Comparison of ENCODE assay signal across 19 cellular contexts in the genomic region with DNA sequence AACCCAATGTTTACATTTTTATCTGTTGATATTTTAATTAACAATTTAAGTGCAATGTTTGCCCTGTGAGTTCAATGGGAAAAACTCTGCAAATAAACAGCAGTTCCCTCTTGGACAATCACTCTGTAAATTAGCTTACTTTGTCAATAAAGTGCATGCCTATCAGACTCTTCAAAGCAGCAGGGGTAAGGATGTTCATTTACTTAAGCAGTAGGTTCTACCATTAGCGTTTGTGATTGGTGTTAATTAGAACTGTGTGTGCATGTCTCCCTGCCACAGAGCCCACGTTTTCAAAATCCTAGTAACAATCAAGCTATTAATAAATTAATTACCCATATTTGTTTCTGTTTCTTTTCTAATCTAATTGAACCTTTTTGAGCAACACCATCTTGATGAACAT.
"Had no signal": no experiment of that assay in that cellular context is flagged by ENCODE, and none has a peak within 500 bp of the region (broad histone marks: within the 10 kb centered on the region; RNA-seq: fewer than 3 reads in every experiment).

No MANE protein-coding gene starts in this region.

- H3K27ac ChIP-seq: body of pancreas, dorsolateral prefrontal cortex, psoas muscle, tibial artery had no signal

- H3K4me1 ChIP-seq: body of pancreas, psoas muscle, tibial artery had no signal

- H3K27me3 ChIP-seq: body of pancreas, dorsolateral prefrontal cortex, tibial artery had no signal

- ATAC-seq: activated T-cell treated with anti-CD3 and anti-CD28 coated beads, Interleukin-2, amount 50 U/mL, for 4 hours; body of pancreas; left lobe of liver; psoas muscle; right cardiac atrium had no signal

- H3K36me3 ChIP-seq: tibial artery had no signal

- H3K9me3 ChIP-seq: body of pancreas, psoas muscle, tibial artery had no signal

- H3K4me3 ChIP-seq: body of pancreas, lung, psoas muscle, tibial artery had no signal

- DNase-seq: activated CD4-positive, alpha-beta T cell treated with anti-CD3 and anti-CD28 coated beads, Interleukin-2, amount 10 ng/mL, durations not matched to agents 7 days and 5 days; activated CD8-positive, alpha-beta memory T cell treated with anti-CD3 and anti-CD28 coated beads, Interleukin-2, amount 50 U/mL, for 4 hours; activated naive CD4-positive, alpha-beta T cell treated with anti-CD3 and anti-CD28 coated beads for 36 hours; activated T-cell treated with anti-CD3 and anti-CD28 coated beads, Interleukin-2, amount 50 U/mL, for 4 hours; body of pancreas; caudate nucleus; dorsolateral prefrontal cortex; erythroblast; head of caudate nucleus; kidney; midbrain; psoas muscle; right cardiac atrium; stimulated activated CD4-positive, alpha-beta T cell treated with anti-CD3 and anti-CD28 coated beads, Interleukin-2, amount 100 ng/mL, for 24 hours; stimulated activated naive CD4-positive, alpha-beta T cell treated with Interleukin-2 at 50 U/mL for 16 hours; T1000; tibial artery had no signal
